In genomic region chr9:93680445-93681315, GRCh38 we compare ENCODE assay signal across 10 cellular contexts.
DNase-seq lines count a peak whose midpoint lies in the region; ATAC-seq and TF ChIP-seq lines count a peak whose summit lies in the region.
"Had no signal": no experiment of that assay in that cellular context is flagged by ENCODE, and none has a peak within 500 bp of the region (broad histone marks: within the 10 kb centered on the region; RNA-seq: fewer than 3 reads in every experiment).

No MANE protein-coding gene starts in this region.

- H3K4me2 ChIP-seq in OCI-LY7 (ENCODE audit: low read length): no peak overlapping the region

- no peak overlapping the region for H2AFZ ChIP-seq in OCI-LY7 (ENCODE audit: low read length)

- H3K4me3 ChIP-seq in OCI-LY7 (ENCODE audit: low read depth, low read length, poor library complexity, severe bottlenecking): no peak overlapping the region
- no peak overlapping the region for H3K4me3 ChIP-seq in fibroblast of the aortic adventitia (ENCODE audit: low read depth, low read length)
- H3K4me3 ChIP-seq: psoas muscle had no signal

- H3K9me3 ChIP-seq in OCI-LY7 (ENCODE audit: low read length): no peaks in the 10 kb centered on the region
- H3K9me3 ChIP-seq: psoas muscle had no signal

- POLR2A ChIA-PET in OCI-LY7 (lab: Charles Lee): no interaction called here

- H3K36me3 ChIP-seq in OCI-LY7 (ENCODE audit: insufficient read depth, low read length): no peaks in the 10 kb centered on the region

- intact Hi-C loops in OCI-LY7 (cut with micrococcal nuclease; ENCODE audit: unreplicated experiment) (no loop called here), posterior vena cava (cut with DNase I) (loop anchor here (5.0 to 10.0 kb wide), 3 partner anchors 524 to 1242 kb away; no protein-coding TSS in a partner anchor)

- no peak overlapping the region for H3K27ac ChIP-seq in OCI-LY7 (ENCODE audit: low read depth, low read length, poor library complexity, severe bottlenecking)
- H3K27ac ChIP-seq: psoas muscle had no signal

- no peaks in the 10 kb centered on the region for H3K4me1 ChIP-seq in OCI-LY7 (ENCODE audit: insufficient read depth, low read length, poor library complexity, severe bottlenecking)
- H3K4me1 ChIP-seq: psoas muscle had no signal

- CTCF ChIA-PET in OCI-LY7 (lab: Charles Lee; ENCODE audit: unreplicated experiment): no interaction called here

- no peaks in the 10 kb centered on the region for H3K9me2 ChIP-seq in OCI-LY7 (ENCODE audit: insufficient read depth, low read length)

- in situ Hi-C loops in GM13977 (cut with MboI; ENCODE audit: low pct_unique_long_range_greater_than_20kb, low sequenced_read_pairs, unreplicated experiment): loop anchor here (25.0 kb wide), 1 partner anchor 282 kb away; the partner anchor contains the start of gene BARX1

- BruUV-seq in OCI-LY7 (replicated peaks; lab: Mats Ljungman, UMichigan): no TSS peak

- ATAC-seq in GM21717 (IDR thresholded peaks at IDR 0.05; ENCODE audit: unreplicated experiment): no peak

- no peaks in the 10 kb centered on the region for H4K20me1 ChIP-seq in OCI-LY7 (ENCODE audit: insufficient read depth, low read length)

- 0 out of 3 replicates have a peak, but pooled peaks have one; percentile 3 for TF ChIP-seq CTCF in GM12872 (IDR thresholded peaks at IDR 0.05; ENCODE audit: insufficient read depth, low read depth, low read length)
- peak; percentile 46 for TF ChIP-seq CTCF in OCI-LY7 (conservative IDR thresholded peaks at IDR 0.05; ENCODE audit: low read length)
- TF ChIP-seq CTCF in fibroblast of the aortic adventitia (IDR thresholded peaks at IDR 0.05; ENCODE audit: insufficient read depth, low read length): peak; percentile 15
- no peak for TF ChIP-seq CTCF in GM13977 (IDR thresholded peaks at IDR 0.05; ENCODE audit: extremely low read depth, insufficient read depth, missing control alignments)

- no peaks in the 10 kb centered on the region for H3K79me2 ChIP-seq in OCI-LY7 (ENCODE audit: insufficient read depth, low read depth, low read length)

- DNase-seq in OCI-LY7 (ENCODE audit: low spot score): no peak
- DNase-seq in fibroblast of the aortic adventitia (ENCODE audit: low read depth): no peak
- peak; percentile 75 for DNase-seq in posterior vena cava (ENCODE audit: low spot score)
- no peak for DNase-seq in GM13977 (ENCODE audit: low spot score)
- DNase-seq in SKM-1 (lab: John Stamatoyannopoulos, UW; ENCODE audit: unreplicated experiment): no peak
- DNase-seq: activated naive CD4-positive, alpha-beta T cell treated with anti-CD3 and anti-CD28 coated beads, Interleukin-2, amount 50 U/mL, for 16 hours; GDM1 had no signal
